Comparison of ENCODE assay signal across 1 cellular context in the genomic region with DNA sequence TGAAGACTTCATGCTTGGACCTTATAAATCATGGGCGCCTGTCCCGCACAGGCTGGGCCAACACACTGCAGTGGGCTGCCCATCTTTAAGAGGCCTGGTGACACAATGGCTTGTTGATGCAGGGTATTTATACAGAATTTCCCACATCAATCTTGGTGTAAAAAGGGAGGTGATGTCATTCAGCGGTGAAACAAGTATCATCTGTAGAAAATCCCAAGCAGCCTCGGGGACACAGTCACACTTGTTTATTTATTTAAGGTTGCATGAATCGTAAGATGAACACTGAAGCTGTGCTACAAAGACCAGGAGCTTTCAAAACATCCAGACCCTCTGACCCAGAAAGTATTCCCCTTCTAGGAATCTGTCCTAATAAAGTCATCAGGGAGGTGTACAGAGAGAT.
TF ChIP-seq lines count a peak whose summit lies in the region.

No MANE protein-coding gene starts in this region.

TF ChIP-seq in HEK293, 187 proteins besides CTCF, POLR2A, EP300 and RAD21 (continued from another document and continues in another):
- TF ChIP-seq ZNF280C (tag by site-specific recombination; IDR thresholded peaks at IDR 0.05): no peak
- TF ChIP-seq ZFHX2 (tag by site-specific recombination; conservative IDR thresholded peaks at IDR 0.05): no peak
- TF ChIP-seq INSM2 (tag by site-specific recombination; IDR thresholded peaks at IDR 0.05): peak; percentile 58; the same call in 1 of the 2 replicates
- no peak for TF ChIP-seq ZNF426 (tag by site-specific recombination; IDR thresholded peaks at IDR 0.05)
- no peak for TF ChIP-seq ZNF23 (tag by site-specific recombination; IDR thresholded peaks at IDR 0.05; ENCODE audit: borderline replicate concordance)
- TF ChIP-seq ZNF416 (tag by site-specific recombination; IDR thresholded peaks at IDR 0.05): no peak
- TF ChIP-seq, protein P1, sequence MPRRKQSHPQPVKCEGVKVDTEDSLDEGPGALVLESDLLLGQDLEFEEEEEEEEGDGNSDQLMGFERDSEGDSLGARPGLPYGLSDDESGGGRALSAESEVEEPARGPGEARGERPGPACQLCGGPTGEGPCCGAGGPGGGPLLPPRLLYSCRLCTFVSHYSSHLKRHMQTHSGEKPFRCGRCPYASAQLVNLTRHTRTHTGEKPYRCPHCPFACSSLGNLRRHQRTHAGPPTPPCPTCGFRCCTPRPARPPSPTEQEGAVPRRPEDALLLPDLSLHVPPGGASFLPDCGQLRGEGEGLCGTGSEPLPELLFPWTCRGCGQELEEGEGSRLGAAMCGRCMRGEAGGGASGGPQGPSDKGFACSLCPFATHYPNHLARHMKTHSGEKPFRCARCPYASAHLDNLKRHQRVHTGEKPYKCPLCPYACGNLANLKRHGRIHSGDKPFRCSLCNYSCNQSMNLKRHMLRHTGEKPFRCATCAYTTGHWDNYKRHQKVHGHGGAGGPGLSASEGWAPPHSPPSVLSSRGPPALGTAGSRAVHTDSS (tag by site-specific recombination; IDR thresholded peaks at IDR 0.05): no peak
- TF ChIP-seq, protein P2, sequence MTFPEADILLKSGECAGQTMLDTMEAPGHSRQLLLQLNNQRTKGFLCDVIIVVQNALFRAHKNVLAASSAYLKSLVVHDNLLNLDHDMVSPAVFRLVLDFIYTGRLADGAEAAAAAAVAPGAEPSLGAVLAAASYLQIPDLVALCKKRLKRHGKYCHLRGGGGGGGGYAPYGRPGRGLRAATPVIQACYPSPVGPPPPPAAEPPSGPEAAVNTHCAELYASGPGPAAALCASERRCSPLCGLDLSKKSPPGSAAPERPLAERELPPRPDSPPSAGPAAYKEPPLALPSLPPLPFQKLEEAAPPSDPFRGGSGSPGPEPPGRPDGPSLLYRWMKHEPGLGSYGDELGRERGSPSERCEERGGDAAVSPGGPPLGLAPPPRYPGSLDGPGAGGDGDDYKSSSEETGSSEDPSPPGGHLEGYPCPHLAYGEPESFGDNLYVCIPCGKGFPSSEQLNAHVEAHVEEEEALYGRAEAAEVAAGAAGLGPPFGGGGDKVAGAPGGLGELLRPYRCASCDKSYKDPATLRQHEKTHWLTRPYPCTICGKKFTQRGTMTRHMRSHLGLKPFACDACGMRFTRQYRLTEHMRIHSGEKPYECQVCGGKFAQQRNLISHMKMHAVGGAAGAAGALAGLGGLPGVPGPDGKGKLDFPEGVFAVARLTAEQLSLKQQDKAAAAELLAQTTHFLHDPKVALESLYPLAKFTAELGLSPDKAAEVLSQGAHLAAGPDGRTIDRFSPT (tag by site-specific recombination; IDR thresholded peaks at IDR 0.05): no peak
- no peak for TF ChIP-seq ZBTB17 (tag by site-specific recombination; IDR thresholded peaks at IDR 0.05)
- no peak for TF ChIP-seq ZNF707 (tag by site-specific recombination; IDR thresholded peaks at IDR 0.05)
- TF ChIP-seq IKZF3 (tag by site-specific recombination; IDR thresholded peaks at IDR 0.05): no peak
- no peak for TF ChIP-seq ZNF302 (tag by site-specific recombination; IDR thresholded peaks at IDR 0.05; ENCODE audit: low read depth)
- TF ChIP-seq ZBTB21 (tag by site-specific recombination; IDR thresholded peaks at IDR 0.05): peak; percentile 44; the same call in 1 of the 2 replicates
- TF ChIP-seq, protein P3, sequence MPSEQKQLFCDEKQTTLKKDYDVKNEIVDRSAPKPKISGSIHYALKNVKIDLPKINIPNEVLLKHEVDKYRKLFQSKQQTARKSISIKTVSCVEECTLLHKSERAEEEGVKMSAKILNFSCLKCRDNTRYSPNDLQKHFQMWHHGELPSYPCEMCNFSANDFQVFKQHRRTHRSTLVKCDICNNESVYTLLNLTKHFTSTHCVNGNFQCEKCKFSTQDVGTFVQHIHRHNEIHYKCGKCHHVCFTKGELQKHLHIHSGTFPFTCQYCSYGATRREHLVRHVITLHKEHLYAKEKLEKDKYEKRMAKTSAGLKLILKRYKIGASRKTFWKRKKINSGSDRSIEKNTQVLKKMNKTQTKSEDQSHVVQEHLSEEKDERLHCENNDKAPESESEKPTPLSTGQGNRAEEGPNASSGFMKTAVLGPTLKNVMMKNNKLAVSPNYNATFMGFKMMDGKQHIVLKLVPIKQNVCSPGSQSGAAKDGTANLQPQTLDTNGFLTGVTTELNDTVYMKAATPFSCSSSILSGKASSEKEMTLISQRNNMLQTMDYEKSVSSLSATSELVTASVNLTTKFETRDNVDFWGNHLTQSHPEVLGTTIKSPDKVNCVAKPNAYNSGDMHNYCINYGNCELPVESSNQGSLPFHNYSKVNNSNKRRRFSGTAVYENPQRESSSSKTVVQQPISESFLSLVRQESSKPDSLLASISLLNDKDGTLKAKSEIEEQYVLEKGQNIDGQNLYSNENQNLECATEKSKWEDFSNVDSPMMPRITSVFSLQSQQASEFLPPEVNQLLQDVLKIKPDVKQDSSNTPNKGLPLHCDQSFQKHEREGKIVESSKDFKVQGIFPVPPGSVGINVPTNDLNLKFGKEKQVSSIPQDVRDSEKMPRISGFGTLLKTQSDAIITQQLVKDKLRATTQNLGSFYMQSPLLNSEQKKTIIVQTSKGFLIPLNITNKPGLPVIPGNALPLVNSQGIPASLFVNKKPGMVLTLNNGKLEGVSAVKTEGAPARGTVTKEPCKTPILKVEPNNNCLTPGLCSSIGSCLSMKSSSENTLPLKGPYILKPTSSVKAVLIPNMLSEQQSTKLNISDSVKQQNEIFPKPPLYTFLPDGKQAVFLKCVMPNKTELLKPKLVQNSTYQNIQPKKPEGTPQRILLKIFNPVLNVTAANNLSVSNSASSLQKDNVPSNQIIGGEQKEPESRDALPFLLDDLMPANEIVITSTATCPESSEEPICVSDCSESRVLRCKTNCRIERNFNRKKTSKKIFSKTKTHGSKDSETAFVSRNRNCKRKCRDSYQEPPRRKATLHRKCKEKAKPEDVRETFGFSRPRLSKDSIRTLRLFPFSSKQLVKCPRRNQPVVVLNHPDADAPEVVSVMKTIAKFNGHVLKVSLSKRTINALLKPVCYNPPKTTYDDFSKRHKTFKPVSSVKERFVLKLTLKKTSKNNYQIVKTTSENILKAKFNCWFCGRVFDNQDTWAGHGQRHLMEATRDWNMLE (tag by site-specific recombination; conservative IDR thresholded peaks at IDR 0.05; ENCODE audit: low read depth): no peak
- no peak for TF ChIP-seq ZIC2 (tag by site-specific recombination; IDR thresholded peaks at IDR 0.05)
- no peak for TF ChIP-seq ZNF623 (tag by site-specific recombination; IDR thresholded peaks at IDR 0.05)
- no peak for TF ChIP-seq ZNF621 (tag by site-specific recombination; IDR thresholded peaks at IDR 0.05)
- peak; percentile 56; the same call in 1 of the 2 replicates for TF ChIP-seq OSR2 (tag by site-specific recombination; IDR thresholded peaks at IDR 0.05)
- no peak for TF ChIP-seq ZNF140 (tag by site-specific recombination; IDR thresholded peaks at IDR 0.05)
- TF ChIP-seq ZNF585B (tag by site-specific recombination; IDR thresholded peaks at IDR 0.05): no peak
- no peak for TF ChIP-seq ZBTB8A (tag by site-specific recombination; IDR thresholded peaks at IDR 0.05)
- no peak for TF ChIP-seq TSHZ1 (tag by site-specific recombination; IDR thresholded peaks at IDR 0.05; ENCODE audit: borderline replicate concordance)
- TF ChIP-seq ZNF600 (tag by site-specific recombination; IDR thresholded peaks at IDR 0.05): 0 out of 2 replicates have a peak, but pooled peaks have one; percentile 21
- TF ChIP-seq ZFP69B (tag by site-specific recombination; IDR thresholded peaks at IDR 0.05): no peak
- no peak for TF ChIP-seq ZNF658 (tag by site-specific recombination; IDR thresholded peaks at IDR 0.05)
- no peak for TF ChIP-seq ZNF354C (tag by site-specific recombination; IDR thresholded peaks at IDR 0.05; ENCODE audit: borderline replicate concordance, low read depth)
- TF ChIP-seq ZNF175 (tag by site-specific recombination; IDR thresholded peaks at IDR 0.05): no peak
- TF ChIP-seq MZF1 (tag by site-specific recombination; IDR thresholded peaks at IDR 0.05; ENCODE audit: borderline replicate concordance): no peak
- no peak for TF ChIP-seq ZNF239 (tag by site-specific recombination; IDR thresholded peaks at IDR 0.05)
- no peak for TF ChIP-seq ZNF501 (tag by site-specific recombination; IDR thresholded peaks at IDR 0.05)
- TF ChIP-seq ZNF664 (tag by site-specific recombination; IDR thresholded peaks at IDR 0.05): no peak
- no peak for TF ChIP-seq PBX3 (CRISPR knock-in tag; IDR thresholded peaks at IDR 0.05)
- no peak for TF ChIP-seq ZNF624 (tag by site-specific recombination; IDR thresholded peaks at IDR 0.05)
- no peak for TF ChIP-seq ZNF521 (tag by site-specific recombination; IDR thresholded peaks at IDR 0.05)
- TF ChIP-seq BCL11A (tag by site-specific recombination; IDR thresholded peaks at IDR 0.05; ENCODE audit: low read depth): no peak
- no peak for TF ChIP-seq SCRT1 (tag by site-specific recombination; IDR thresholded peaks at IDR 0.05; ENCODE audit: borderline replicate concordance)
- no peak for TF ChIP-seq ZBTB26 (tag by site-specific recombination; optimal IDR thresholded peaks at IDR 0.05)
- TF ChIP-seq ZBTB48 (tag by site-specific recombination; IDR thresholded peaks at IDR 0.05): no peak
- no peak for TF ChIP-seq HOXC10 (CRISPR knock-in tag; IDR thresholded peaks at IDR 0.05)
